In genomic region chr22:20666560-20666959, GRCh38 we compare ENCODE assay signal across 9 cellular contexts.
"Had no signal": no experiment of that assay in that cellular context is flagged by ENCODE, and none has a peak within 500 bp of the region (broad histone marks: within the 10 kb centered on the region; RNA-seq: fewer than 3 reads in every experiment).

No MANE protein-coding gene starts in this region.

- H3K9ac ChIP-seq: GM23248 had no signal

- FAIRE-seq: HepG2 had no signal

- H3K4me1 Mint-ChIP-seq: IgD-negative memory B cell had no signal

- DNase-seq: GM23248, GOT3, H7, KG1 had no signal

- H3K36me3 ChIP-seq: HAP-1 had no signal

- H3K4me3 Mint-ChIP-seq: IgD-negative memory B cell had no signal

- H3K9me3 ChIP-seq: HAP-1 had no signal

- ATAC-seq: HCT116, HepG2 had no signal

- H3K4me3 ChIP-seq: GM23248, HAP-1 had no signal

- H3K27ac Mint-ChIP-seq: IgD-negative memory B cell had no signal

- H3K27ac ChIP-seq: GM23248, HL-60 had no signal

- H3K4me1 ChIP-seq: HAP-1 had no signal

- H2AFZ ChIP-seq: GM23248 had no signal
